ENCODE assay signal across 19 cellular contexts in the genomic region with DNA sequence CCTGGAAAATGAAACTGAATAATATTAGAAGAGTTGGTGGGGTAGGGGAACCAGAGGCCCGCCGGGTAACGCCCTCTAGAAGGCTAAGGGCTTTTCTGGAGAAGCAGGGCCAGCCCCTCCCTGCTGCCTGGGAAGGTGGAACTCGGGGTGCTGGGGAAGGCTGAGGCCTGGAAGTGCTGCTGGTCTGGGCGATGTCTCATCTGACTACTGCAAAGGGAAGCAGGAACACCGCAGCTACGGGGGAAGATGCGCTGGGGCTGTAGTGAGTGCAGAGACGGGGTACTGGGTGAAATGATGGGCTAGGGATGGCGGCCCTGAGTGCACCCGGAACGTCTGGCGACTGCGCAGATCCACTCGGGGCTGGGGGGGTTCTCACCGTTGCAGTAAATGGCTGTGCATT.
A peak's percentile ranks its signal among the peaks of the same experiment; 100 is the strongest.
DNase-seq lines count a peak whose midpoint lies in the region; ATAC-seq and TF ChIP-seq lines count a peak whose summit lies in the region.
"Had no signal": no experiment of that assay in that cellular context is flagged by ENCODE, and none has a peak within 500 bp of the region (broad histone marks: within the 10 kb centered on the region; RNA-seq: fewer than 3 reads in every experiment).

No MANE protein-coding gene starts in this region.

- H3K4me2 ChIP-seq in BLaER1 treated with 17β-estradiol and CSF1 and Interleukin-3, amounts not matched to agents 10 nM and 100 nM: peak overlapping the region in 6 of 11 experiments; percentile 2 to 38 (median 17); a peak in 6 of 22 replicates
- H3K4me2 ChIP-seq: KMS-11 had no signal

- TF ChIP-seq CTCF in upper lobe of right lung (IDR thresholded peaks at IDR 0.05): no peak
- TF ChIP-seq CTCF in body of pancreas (IDR thresholded peaks at IDR 0.05): no peak

- 40 to 43% methylated on average over 16 of the region's 16 CpGs for WGBS in body of pancreas, 2 donors

- peaks cover 4 to 29% (median 18%) of the 10 kb centered on the region in 10 experiments; a peak in 15 of 20 replicates for H3K4me1 ChIP-seq in BLaER1 treated with 17β-estradiol and CSF1 and Interleukin-3, amounts not matched to agents 10 nM and 100 nM
- H3K4me1 ChIP-seq in upper lobe of right lung (no peaks in the 10 kb centered on the region), body of pancreas (no peaks in the 10 kb centered on the region)
- H3K4me1 ChIP-seq: adrenal gland, BE2C, testis had no signal

- no peak overlapping the region for H3K27ac ChIP-seq in BLaER1 treated with 17β-estradiol and CSF1 and Interleukin-3, amounts not matched to agents 10 nM and 100 nM
- H3K27ac ChIP-seq in upper lobe of right lung: no peak overlapping the region
- H3K27ac ChIP-seq in body of pancreas: no peak overlapping the region
- H3K27ac ChIP-seq: adrenal gland, cardiac muscle cell, KMS-11, testis had no signal

- POLR2A ChIA-PET in T-cell (lab: Charles Lee): no interaction called here

- peaks cover 9% of the 10 kb centered on the region for H3K4me1 Mint-ChIP-seq in T-helper 2 cell treated with Interferon-gamma antibody and Interleukin-4, amounts not matched to agents 5 μg/mL and 100 μg/mL, for 36 hours (ENCODE audit: low read depth)
- H3K4me1 Mint-ChIP-seq in T-cell: peaks cover 14 to 40% (median 14%) of the 10 kb centered on the region in 3 donors
- H3K4me1 Mint-ChIP-seq in immature natural killer cell: peaks cover 7 to 17% of the 10 kb centered on the region in 2 donors

- CTCF ChIA-PET in T-cell (lab: Charles Lee): no interaction called here

- H3K36me3 ChIP-seq in BLaER1 treated with 17β-estradiol and CSF1 and Interleukin-3, amounts not matched to agents 10 nM and 100 nM: no peaks in the 10 kb centered on the region; a peak in 1 of 22 replicates
- no peaks in the 10 kb centered on the region for H3K36me3 ChIP-seq in upper lobe of right lung
- no peaks in the 10 kb centered on the region for H3K36me3 ChIP-seq in body of pancreas (replicated peaks in 1 of 2; ENCODE audit: insufficient read depth in 1 of 2, low read depth in 2 of 2)
- H3K36me3 ChIP-seq: adrenal gland, BE2C, cardiac muscle cell had no signal

- peak overlapping the region; percentile 20 for H3K27ac Mint-ChIP-seq in T-helper 2 cell treated with Interferon-gamma antibody and Interleukin-4, amounts not matched to agents 5 μg/mL and 100 μg/mL, for 36 hours
- H3K27ac Mint-ChIP-seq in T-cell (peak overlapping the region; percentile 72 to 75), immature natural killer cell (peak overlapping the region in 1 of 6 donors; percentile 33)

- no peak for DNase-seq in T-helper 2 cell treated with Interferon-gamma antibody and Interleukin-4, amounts not matched to agents 5 μg/mL and 100 μg/mL, for 36 hours (ENCODE audit: low spot score)
- DNase-seq in T-helper 2 cell (no peak), T-cell (peak in 10 of 34 experiments; percentile 5 to 20 (median 12)), immature natural killer cell (no peak), dermis blood vessel endothelial cell (no peak), upper lobe of right lung (no peak), body of pancreas (no peak)
- DNase-seq: 8988T; adrenal gland; BE2C; effector memory CD4-positive, alpha-beta T cell; NCI-H1092; NCI-H2081; NCI-H446 treated with DMSO at 0.1 percent for 48 hours; stimulated activated CD4-positive, alpha-beta T cell treated with anti-CD3 and anti-CD28 coated beads, Interleukin-2, amount 100 ng/mL, for 48 hours; testis had no signal

- no peak overlapping the region for H3K4me3 ChIP-seq in BLaER1 treated with 17β-estradiol and CSF1 and Interleukin-3, amounts not matched to agents 10 nM and 100 nM
- H3K4me3 ChIP-seq in upper lobe of right lung (no peak overlapping the region), body of pancreas (no peak overlapping the region)
- H3K4me3 ChIP-seq: adrenal gland, cardiac muscle cell had no signal

- peaks cover 3% of the 10 kb centered on the region for H3K36me3 Mint-ChIP-seq in T-helper 2 cell treated with Interferon-gamma antibody and Interleukin-4, amounts not matched to agents 5 μg/mL and 100 μg/mL, for 36 hours (ENCODE audit: low read depth)
- H3K36me3 Mint-ChIP-seq in T-cell (no peaks in the 10 kb centered on the region), immature natural killer cell (no peaks in the 10 kb centered on the region)

- no peaks in the 10 kb centered on the region for H4K20me1 ChIP-seq in BLaER1 treated with 17β-estradiol and CSF1 and Interleukin-3, amounts not matched to agents 10 nM and 100 nM

- H3K9me3 ChIP-seq in BLaER1 treated with 17β-estradiol and CSF1 and Interleukin-3, amounts not matched to agents 10 nM and 100 nM (replicated peaks in 1 of 11): peaks cover 4 to 21% (median 15%) of the 10 kb centered on the region in 11 experiments; a peak in 19 of 22 replicates
- no peaks in the 10 kb centered on the region for H3K9me3 ChIP-seq in upper lobe of right lung
- H3K9me3 ChIP-seq in body of pancreas: no peaks in the 10 kb centered on the region
- H3K9me3 ChIP-seq: adrenal gland, BE2C, testis had no signal

- intact Hi-C loops in upper lobe of right lung (cut with DNase I): no loop called here
- intact Hi-C loops in body of pancreas (cut with DNase I): no loop called here

- ATAC-seq in T-cell (replicated peaks in 1 of 4) (peak; percentile 7 to 75 (median 62)), upper lobe of right lung (no peak), body of pancreas (no peak)

- peaks cover 4% of the 10 kb centered on the region for H3K27me3 Mint-ChIP-seq in T-helper 2 cell treated with Interferon-gamma antibody and Interleukin-4, amounts not matched to agents 5 μg/mL and 100 μg/mL, for 36 hours (ENCODE audit: low read depth)
- H3K27me3 Mint-ChIP-seq in T-cell (peaks cover 0 to 1% of the 10 kb centered on the region in 2 donors), immature natural killer cell (ENCODE audit: low read depth in 3 of 3) (peaks cover 0 to 3% (median 2%) of the 10 kb centered on the region in 3 donors)

- no peaks in the 10 kb centered on the region for H3K9me3 Mint-ChIP-seq in T-helper 2 cell treated with Interferon-gamma antibody and Interleukin-4, amounts not matched to agents 5 μg/mL and 100 μg/mL, for 36 hours
- H3K9me3 Mint-ChIP-seq in T-cell (no peaks in the 10 kb centered on the region), immature natural killer cell (peaks cover 0 to 2% (median 0%) of the 10 kb centered on the region in 6 donors)

- no peak for TF ChIP-seq POLR2A in body of pancreas (IDR thresholded peaks at IDR 0.05)

- no peaks in the 10 kb centered on the region for H3K27me3 ChIP-seq in BLaER1 treated with 17β-estradiol and CSF1 and Interleukin-3, amounts not matched to agents 10 nM and 100 nM
- H3K27me3 ChIP-seq in upper lobe of right lung: no peaks in the 10 kb centered on the region
- H3K27me3 ChIP-seq in body of pancreas: no peaks in the 10 kb centered on the region
- H3K27me3 ChIP-seq: adrenal gland, BE2C, cardiac muscle cell, testis had no signal

- no peak overlapping the region; a peak in 1 of 22 replicates for H3K9ac ChIP-seq in BLaER1 treated with 17β-estradiol and CSF1 and Interleukin-3, amounts not matched to agents 10 nM and 100 nM
- H3K9ac ChIP-seq: KMS-11 had no signal

- peak overlapping the region; percentile 70 for H3K4me3 Mint-ChIP-seq in T-helper 2 cell treated with Interferon-gamma antibody and Interleukin-4, amounts not matched to agents 5 μg/mL and 100 μg/mL, for 36 hours
- peak overlapping the region; percentile 52 to 62 (median 52) for H3K4me3 Mint-ChIP-seq in T-cell
- peak overlapping the region; percentile 4 to 63 (median 55) for H3K4me3 Mint-ChIP-seq in immature natural killer cell

Comparison
In these comparisons a context has a peak if more than half of its experiments do, and no peak if none do; other contexts are left out.
1. ATAC-seq: peak in T-cell (4 of 4); none in upper lobe of right lung (single experiment) and body of pancreas (single experiment).
2. Peak in every context shown above with its lines, with median percentiles within 50 percentile points of each other: H3K4me3 Mint-ChIP-seq.